3 cellular contexts compared by ENCODE assay signal in the genomic region with DNA sequence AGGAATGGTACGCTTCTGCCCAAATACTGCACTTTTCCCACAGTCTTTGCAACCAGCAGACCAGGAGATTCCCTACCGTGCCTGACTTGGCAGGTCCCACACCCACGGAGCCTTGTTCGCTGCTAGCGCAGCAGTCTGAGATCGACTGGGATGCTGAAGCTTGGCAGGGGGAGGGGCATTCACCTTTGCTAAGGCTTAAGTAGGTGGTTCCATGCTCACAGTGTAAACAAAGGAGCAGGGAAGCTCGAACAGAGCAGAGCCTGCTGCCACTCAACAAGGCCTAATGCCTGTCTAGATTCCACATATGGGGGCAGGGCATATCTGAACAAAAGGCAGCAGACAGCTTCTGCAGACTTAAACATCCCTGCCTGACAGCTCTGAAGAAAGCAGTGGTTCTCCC.
"Had no signal": no experiment of that assay in that cellular context is flagged by ENCODE, and none has a peak within 500 bp of the region (broad histone marks: within the 10 kb centered on the region; RNA-seq: fewer than 3 reads in every experiment).

No MANE protein-coding gene starts in this region.

- DNase-seq: H9, HCEC 1CT, IMR-90 had no signal
